In the genomic region with DNA sequence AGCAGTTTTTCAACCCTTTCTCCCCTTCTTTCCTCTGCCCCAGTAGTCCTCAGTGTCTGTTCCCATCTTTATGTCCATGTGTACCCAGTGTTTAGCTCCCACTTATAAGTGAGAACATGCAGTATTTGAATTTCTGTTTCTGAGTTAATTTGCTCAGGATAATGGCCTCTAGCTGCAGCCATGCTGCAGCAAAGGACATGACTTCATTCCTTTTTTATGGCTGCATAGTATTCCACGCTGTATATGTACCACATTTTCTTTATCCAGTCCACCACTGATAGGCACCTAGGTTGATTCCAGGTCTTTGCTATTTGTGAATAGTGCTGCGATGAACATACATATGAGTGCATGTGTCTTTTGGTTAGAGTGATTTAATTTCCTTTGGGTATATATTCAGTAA, we compare ENCODE assay signal across 29 cellular contexts.
"Had no signal": no experiment of that assay in that cellular context is flagged by ENCODE, and none has a peak within 500 bp of the region (broad histone marks: within the 10 kb centered on the region; RNA-seq: fewer than 3 reads in every experiment).

No MANE protein-coding gene starts in this region.

- H3K4me3 Mint-ChIP-seq: natural killer cell; nephron; neural progenitor cell; stimulated activated effector memory CD8-positive, alpha-beta T cell treated with anti-CD3 and anti-CD28 coated beads, Interleukin-12 subunit alpha, Interleukin-12 subunit beta, amount 100 ng/mL, for 72 hours; stimulated activated naive B cell treated with anti-CD40 and anti-IgM and Interleukin-4, amounts not matched to agents 10 μg/mL and 1 μg/mL and 100 μg/mL, for 72 hours; stimulated activated naive CD8-positive, alpha-beta T cell treated with anti-CD3 and anti-CD28 coated beads, Interleukin-15, Interleukin-2, amounts not matched to agents 100 ng/mL and 50 ng/mL, for 24 hours had no signal

- H3K4me1 Mint-ChIP-seq: natural killer cell; nephron; stimulated activated effector memory CD8-positive, alpha-beta T cell treated with anti-CD3 and anti-CD28 coated beads, Interleukin-12 subunit alpha, Interleukin-12 subunit beta, amount 100 ng/mL, for 72 hours; stimulated activated naive B cell treated with anti-CD40 and anti-IgM and Interleukin-4, amounts not matched to agents 10 μg/mL and 1 μg/mL and 100 μg/mL, for 72 hours had no signal

- H3K36me3 ChIP-seq: neural progenitor cell, ovary, right lobe of liver, sigmoid colon, stomach, thoracic aorta, thyroid gland, tibial nerve, upper lobe of left lung, vagina had no signal

- H3K36me3 Mint-ChIP-seq: natural killer cell; neural progenitor cell; stimulated activated effector memory CD8-positive, alpha-beta T cell treated with anti-CD3 and anti-CD28 coated beads, Interleukin-12 subunit alpha, Interleukin-12 subunit beta, amount 100 ng/mL, for 72 hours; stimulated activated naive B cell treated with anti-CD40 and anti-IgM and Interleukin-4, amounts not matched to agents 10 μg/mL and 1 μg/mL and 100 μg/mL, for 72 hours had no signal

- H3K9me3 Mint-ChIP-seq: nephron; neural progenitor cell; stimulated activated effector memory CD8-positive, alpha-beta T cell treated with anti-CD3 and anti-CD28 coated beads, Interleukin-12 subunit alpha, Interleukin-12 subunit beta, amount 100 ng/mL, for 72 hours; stimulated activated naive CD8-positive, alpha-beta T cell treated with anti-CD3 and anti-CD28 coated beads, Interleukin-15, Interleukin-2, amounts not matched to agents 100 ng/mL and 50 ng/mL, for 24 hours had no signal

- ATAC-seq: natural killer cell; psoas muscle; right cardiac atrium; right lobe of liver; stimulated activated effector memory CD8-positive, alpha-beta T cell treated with anti-CD3 and anti-CD28 coated beads, Interleukin-12 subunit alpha, Interleukin-12 subunit beta, amount 100 ng/mL, for 72 hours; stimulated activated naive B cell treated with anti-CD40 and anti-IgM and Interleukin-4, amounts not matched to agents 10 μg/mL and 1 μg/mL and 100 μg/mL, for 72 hours had no signal

- H2AFZ ChIP-seq: neural progenitor cell, parathyroid adenoma had no signal

- H3K4me2 ChIP-seq: neural progenitor cell had no signal

- FAIRE-seq: small intestine, urothelium cell line had no signal

- H3K79me2 ChIP-seq: parathyroid adenoma had no signal

- H3K27me3 Mint-ChIP-seq: progenitor cell of endocrine pancreas; stimulated activated naive B cell treated with anti-CD40 and anti-IgM and Interleukin-4, amounts not matched to agents 10 μg/mL and 1 μg/mL and 100 μg/mL, for 72 hours had no signal

- H3K27ac Mint-ChIP-seq: natural killer cell; nephron; neural progenitor cell; progenitor cell of endocrine pancreas; stimulated activated effector memory CD8-positive, alpha-beta T cell treated with anti-CD3 and anti-CD28 coated beads, Interleukin-12 subunit alpha, Interleukin-12 subunit beta, amount 100 ng/mL, for 72 hours; stimulated activated naive B cell treated with anti-CD40 and anti-IgM and Interleukin-4, amounts not matched to agents 10 μg/mL and 1 μg/mL and 100 μg/mL, for 72 hours; stimulated activated naive CD8-positive, alpha-beta T cell treated with anti-CD3 and anti-CD28 coated beads, Interleukin-15, Interleukin-2, amounts not matched to agents 100 ng/mL and 50 ng/mL, for 24 hours had no signal

- H3K9ac ChIP-seq: neural progenitor cell, parathyroid adenoma had no signal

- H3K9me3 ChIP-seq: ovary, right lobe of liver, sigmoid colon, stomach, thoracic aorta, thyroid gland, tibial nerve, upper lobe of left lung, vagina had no signal

- H3K4me3 ChIP-seq: neural progenitor cell, ovary, psoas muscle, right lobe of liver, sigmoid colon, stomach, thoracic aorta, thyroid gland, tibial nerve, upper lobe of left lung, vagina had no signal

- H3K4me1 ChIP-seq: parathyroid adenoma, psoas muscle, right lobe of liver, sigmoid colon, stomach, thyroid gland, tibial nerve, upper lobe of left lung, vagina had no signal

- DNase-seq: natural killer cell; occipital lobe; ovary; posterior cingulate gyrus; psoas muscle; right cardiac atrium; right lobe of liver; sigmoid colon; small intestine; stimulated activated CD4-positive, alpha-beta T cell treated with anti-CD3 and anti-CD28 coated beads, Interleukin-15, amount 100 ng/mL, for 24 hours; stimulated activated CD4-positive, alpha-beta T cell treated with anti-CD3 and anti-CD28 coated beads, Interleukin-2, amount 100 ng/mL, for 24 hours; stimulated activated CD4-positive, alpha-beta T cell treated with anti-CD3 and anti-CD28 coated beads, Interleukin-2, amount 100 ng/mL, for 48 hours; stimulated activated CD4-positive, alpha-beta T cell treated with anti-CD3 and anti-CD28 coated beads, Interleukin-4, amount 100 ng/mL, for 24 hours; stimulated activated naive B cell treated with anti-CD40 and anti-IgM and Interleukin-4, amounts not matched to agents 10 μg/mL and 1 μg/mL and 100 μg/mL, for 72 hours; stimulated activated naive CD4-positive, alpha-beta T cell treated with Interleukin-2 at 50 U/mL for 16 hours; stomach; thyroid gland; trophoblast cell; upper lobe of left lung had no signal

- H3K27ac ChIP-seq: neural progenitor cell, ovary, parathyroid adenoma, psoas muscle, right lobe of liver, sigmoid colon, stomach, thoracic aorta, thyroid gland, tibial nerve, upper lobe of left lung, vagina had no signal

- H3K27me3 ChIP-seq: neural progenitor cell, ovary, right lobe of liver, sigmoid colon, stomach, thyroid gland, tibial nerve, upper lobe of left lung, vagina had no signal
